Comparison of ENCODE assay signal across 8 cellular contexts in genomic region chr3:51968175-51968681, GRCh38. TPM values are rescaled to one million over a fixed set of nuclear protein-coding genes. Genes with fewer than 3 reads are reported as not detected.
A peak's percentile ranks its signal among the peaks of the same experiment; 100 is the strongest.
DNase-seq lines count a peak whose midpoint lies in the region; ATAC-seq and TF ChIP-seq lines count a peak whose summit lies in the region.

No MANE protein-coding gene starts in this region.

- H3K4me2 ChIP-seq in SU-DHL-6 (ENCODE audit: low read depth, low read length, poor library complexity, severe bottlenecking) = peak overlapping the region; percentile 75

- no peaks in the 10 kb centered on the region for H4K20me1 ChIP-seq in SU-DHL-6 (ENCODE audit: low read depth, low read length)

- WGBS in prostate gland = 13% methylated on average over 7 of the region's 11 CpGs

- DNase-seq in NCI-H2196 (lab: John Stamatoyannopoulos, UW; ENCODE audit: unreplicated experiment) (peak; percentile 13), NCI-H2196 treated with DMSO at 0.1 percent for 48 hours (lab: John Stamatoyannopoulos, UW; ENCODE audit: unreplicated experiment) (no peak), fibroblast of villous mesenchyme (ENCODE audit: low read depth) (peak; percentile 28), prostate gland (ENCODE audit: low spot score) (no peak), GM10266 (ENCODE audit: extremely low spot score) (no peak), DMS153 (lab: John Stamatoyannopoulos, UW) (no peak)

- TF ChIP-seq CTCF in SU-DHL-6 (IDR thresholded peaks at IDR 0.05; ENCODE audit: insufficient read depth, low read length, poor library complexity, severe bottlenecking) (no peak), fibroblast of villous mesenchyme (IDR thresholded peaks at IDR 0.05; ENCODE audit: insufficient read depth, low read depth, low read length) (no peak), prostate gland (IDR thresholded peaks at IDR 0.05) (no peak), GM10266 (IDR thresholded peaks at IDR 0.05; ENCODE audit: control insufficient read depth, insufficient read depth, low read depth, missing control alignments) (no peak)

- TF ChIP-seq POLR2A in prostate gland (IDR thresholded peaks at IDR 0.05) = no peak

- H3K36me3 ChIP-seq in SU-DHL-6 (ENCODE audit: low read length) (no peaks in the 10 kb centered on the region), prostate gland (no peaks in the 10 kb centered on the region)

- H3K9me3 ChIP-seq in SU-DHL-6 (ENCODE audit: insufficient read depth, low read length) (no peaks in the 10 kb centered on the region), prostate gland (no peaks in the 10 kb centered on the region)

- no peaks in the 10 kb centered on the region for H3K9me2 ChIP-seq in SU-DHL-6 (replicated peaks; ENCODE audit: insufficient read depth, low read length)

- H3K4me1 ChIP-seq in prostate gland (replicated peaks) = peaks cover 10% of the 10 kb centered on the region

- H3F3A ChIP-seq in SU-DHL-6 (ENCODE audit: insufficient read depth) = 0 out of 2 replicates have a peak, but pooled peaks cover 7% of the 10 kb centered on the region

- H3K27ac ChIP-seq in SU-DHL-6 (ENCODE audit: low read depth, low read length) (0 out of 2 replicates have a peak overlapping the region, but pooled peaks have one; percentile 32), prostate gland (peak overlapping the region; percentile 84 to 93)

- ATAC-seq in GM19328 (IDR thresholded peaks at IDR 0.05; ENCODE audit: unreplicated experiment) = no peak

- H3K79me2 ChIP-seq in SU-DHL-6 (ENCODE audit: insufficient read depth, low read length) = no peaks in the 10 kb centered on the region

- H3K9ac ChIP-seq in SU-DHL-6 (ENCODE audit: low read length) = peak overlapping the region; percentile 62

- no peaks in the 10 kb centered on the region for H3K27me3 ChIP-seq in SU-DHL-6 (ENCODE audit: low read length)
- no peaks in the 10 kb centered on the region for H3K27me3 ChIP-seq in prostate gland (replicated peaks; ENCODE audit: insufficient read depth)

- intact Hi-C loops in prostate gland (cut with DNase I) = no loop called here

- H2AFZ ChIP-seq in SU-DHL-6 (ENCODE audit: low read depth, low read length, severe bottlenecking) = peak overlapping the region; percentile 42

- H3K4me3 ChIP-seq in SU-DHL-6 (ENCODE audit: insufficient read depth, low read length, poor library complexity, severe bottlenecking) = peak overlapping the region; percentile 56
- H3K4me3 ChIP-seq in fibroblast of villous mesenchyme (ENCODE audit: low read depth, low read length) = peak overlapping the region; percentile 71
- peak overlapping the region; percentile 63 to 83 for H3K4me3 ChIP-seq in prostate gland

RNA-seq across cellular contexts. Expression of gene PCBP4, which starts 1.0 kb away (rescaled TPM):
- 29.4 and 42.2 TPM in 2 replicates for total RNA-seq in fibroblast of villous mesenchyme
- total RNA-seq in prostate gland = 10 to 100 TPM; 74.0 to 74.1 TPM

RNA-seq across cellular contexts. Expression of gene ABHD14B, which starts 5.6 kb away (rescaled TPM):
- total RNA-seq in fibroblast of villous mesenchyme (18.0 and 19.9 TPM in 2 replicates), prostate gland (100 to 1,000 TPM in 1 of 2 donors, 10 to 100 TPM in 1; 53.7 to 128 TPM)

RNA-seq across cellular contexts. Expression of gene ABHD14A, which starts 6.6 kb away (rescaled TPM):
- total RNA-seq in fibroblast of villous mesenchyme (5.2 and 7.1 TPM in 2 replicates), prostate gland (10 to 100 TPM; 55.3 to 58.5 TPM)

RNA-seq across cellular contexts. Expression of gene GPR62, which starts 13.0 kb away (rescaled TPM):
- total RNA-seq in fibroblast of villous mesenchyme = under 0.01 TPM in 1 of 2 replicates, not detected in the other
- under 1 TPM; 0.41 to 0.97 TPM for total RNA-seq in prostate gland

RNA-seq across cellular contexts. Expression of gene ACY1, which starts 15.1 kb away (rescaled TPM):
- total RNA-seq in fibroblast of villous mesenchyme (23.3 and 37.7 TPM in 2 replicates), prostate gland (10 to 100 TPM; 42.1 to 82.6 TPM)

Comparison
In these comparisons a context has a peak if more than half of its experiments do, and no peak if none do; other contexts are left out.
1. DNase-seq: peak in NCI-H2196 (single experiment) and fibroblast of villous mesenchyme (single experiment); none in NCI-H2196 treated with DMSO at 0.1 percent for 48 hours (single experiment), prostate gland (single experiment), GM10266 (single experiment) and DMS153 (single experiment).
2. Peak in every context shown above with its lines, with median percentiles within 50 percentile points of each other: H3K4me3 ChIP-seq.